ENCODE assay signal across 14 cellular contexts in genomic region chr9:129695870-129696269, GRCh38. TPM values are rescaled to one million over a fixed set of nuclear protein-coding genes. Genes with fewer than 3 reads are reported as not detected.
DNase-seq lines count a peak whose midpoint lies in the region; ATAC-seq and TF ChIP-seq lines count a peak whose summit lies in the region.
"Had no signal": no experiment of that assay in that cellular context is flagged by ENCODE, and none has a peak within 500 bp of the region (broad histone marks: within the 10 kb centered on the region; RNA-seq: fewer than 3 reads in every experiment).

No MANE protein-coding gene starts in this region.

- peak overlapping the region; percentile 100 for H3K27ac ChIP-seq in SJSA1
- peak overlapping the region; percentile 97 for H3K27ac ChIP-seq in hepatocyte
- peak overlapping the region; percentile 97 to 98 for H3K27ac ChIP-seq in thoracic aorta
- H3K27ac ChIP-seq: Peyer's patch had no signal

- no peak overlapping the region for H3K4me3 ChIP-seq in Caco-2 (ENCODE audit: low read depth, low read length)
- no peak overlapping the region for H3K4me3 ChIP-seq in SJSA1
- H3K4me3 ChIP-seq in hepatocyte: no peak overlapping the region
- H3K4me3 ChIP-seq in thoracic aorta: no peak overlapping the region
- H3K4me3 ChIP-seq: Peyer's patch had no signal

- no peaks in the 10 kb centered on the region for H3K9me2 ChIP-seq in hepatocyte (replicated peaks; ENCODE audit: insufficient read depth)

- POLR2A ChIA-PET in Caco-2 (lab: Charles Lee): no interaction called here

- H3K27me3 ChIP-seq in Caco-2 (replicated peaks; ENCODE audit: control insufficient read depth, insufficient read depth, low read length): peaks cover 2% of the 10 kb centered on the region
- H3K27me3 ChIP-seq in SJSA1 (replicated peaks): no peaks in the 10 kb centered on the region
- H3K27me3 ChIP-seq in hepatocyte: peaks cover 41% of the 10 kb centered on the region
- H3K27me3 ChIP-seq in thoracic aorta (replicated peaks; ENCODE audit: insufficient read depth): no peaks in the 10 kb centered on the region
- H3K27me3 ChIP-seq: Peyer's patch had no signal

- H3K9me3 Mint-ChIP-seq in Caco-2 (ENCODE audit: unreplicated experiment): no peaks in the 10 kb centered on the region

- DNase-seq in Caco-2: no peak
- no peak for DNase-seq in SJSA1 (ENCODE audit: low read depth in 1 of 2, low spot score in 2 of 2)
- DNase-seq in hepatocyte (ENCODE audit: low spot score): no peak
- no peak for DNase-seq in thoracic aorta (ENCODE audit: low spot score)
- DNase-seq in germinal center (ENCODE audit: low spot score): no peak
- DNase-seq: CD8-positive, alpha-beta T cell; Karpas-422; NCI-H1930; NCI-H2171 treated with DMSO at 0.1 percent for 48 hours; NCI-H774; Peyer's patch; Right ventricle myocardium superior had no signal

- H3K36me3 Mint-ChIP-seq in Caco-2 (ENCODE audit: insufficient read depth, unreplicated experiment): no peaks in the 10 kb centered on the region
- H3K36me3 Mint-ChIP-seq: CD8-positive, alpha-beta T cell had no signal

- H2AFZ ChIP-seq in hepatocyte: no peak overlapping the region

- no peaks in the 10 kb centered on the region for H3K36me3 ChIP-seq in Caco-2 (ENCODE audit: control insufficient read depth, insufficient read depth, low read length)
- H3K36me3 ChIP-seq in SJSA1: no peaks in the 10 kb centered on the region
- H3K36me3 ChIP-seq in hepatocyte (replicated peaks; ENCODE audit: insufficient read depth, low read depth): no peaks in the 10 kb centered on the region
- H3K36me3 ChIP-seq in thoracic aorta: no peaks in the 10 kb centered on the region
- H3K36me3 ChIP-seq: Peyer's patch had no signal

- H3K27ac Mint-ChIP-seq in Caco-2 (ENCODE audit: unreplicated experiment): no peak overlapping the region
- H3K27ac Mint-ChIP-seq: CD8-positive, alpha-beta T cell had no signal

- H3K4me1 ChIP-seq in Caco-2: no peaks in the 10 kb centered on the region
- H3K4me1 ChIP-seq in SJSA1 (replicated peaks): peaks cover 57% of the 10 kb centered on the region
- peaks cover 38% of the 10 kb centered on the region for H3K4me1 ChIP-seq in hepatocyte (ENCODE audit: insufficient read depth)
- H3K4me1 ChIP-seq in thoracic aorta (ENCODE audit: control insufficient read depth in 1 of 2, low read depth in 2 of 2): peaks cover 28 to 61% of the 10 kb centered on the region in 2 donors

- peaks cover 5% of the 10 kb centered on the region for H3K4me1 Mint-ChIP-seq in Caco-2 (ENCODE audit: low read depth, unreplicated experiment)

- intact Hi-C loops in Caco-2 (cut with micrococcal nuclease; ENCODE audit: unreplicated experiment): no loop called here

- CTCF ChIA-PET in Caco-2 (lab: Charles Lee): no interaction called here

- no peaks in the 10 kb centered on the region for H3K9me3 ChIP-seq in Caco-2
- 0 out of 2 replicates have a peak, but pooled peaks cover 2% of the 10 kb centered on the region for H3K9me3 ChIP-seq in SJSA1 (replicated peaks)
- H3K9me3 ChIP-seq in hepatocyte (ENCODE audit: low read depth): no peaks in the 10 kb centered on the region
- H3K9me3 ChIP-seq in thoracic aorta: no peaks in the 10 kb centered on the region
- H3K9me3 ChIP-seq: Peyer's patch had no signal

- 47% methylated on average over 3 of the region's 3 CpGs for WGBS in hepatocyte (ENCODE audit: low lambda C conversion rate, missing lambda C conversion rate)

- ATAC-seq in thoracic aorta (ENCODE audit: insufficient number of reproducible peaks, low FRiP score, low read depth) (no peak), HG03354 (IDR thresholded peaks at IDR 0.05; ENCODE audit: poor library complexity, severe bottlenecking, unreplicated experiment) (no peak), HG02571 (IDR thresholded peaks at IDR 0.05; ENCODE audit: unreplicated experiment) (no peak)
- ATAC-seq: CD8-positive, alpha-beta T cell had no signal

- H3K79me2 ChIP-seq in hepatocyte: peaks cover 13% of the 10 kb centered on the region

- H3K4me3 Mint-ChIP-seq in Caco-2 (ENCODE audit: unreplicated experiment): peak overlapping the region; percentile 27
- H3K4me3 Mint-ChIP-seq: CD8-positive, alpha-beta T cell had no signal

- BruUV-seq in Caco-2 (replicated peaks; lab: Mats Ljungman, UMichigan): no TSS peak

- no peaks in the 10 kb centered on the region for H4K20me1 ChIP-seq in hepatocyte (ENCODE audit: insufficient read depth, poor library complexity, severe bottlenecking)

- H3K4me2 ChIP-seq in hepatocyte: no peak overlapping the region

- peaks cover 7% of the 10 kb centered on the region for H3K27me3 Mint-ChIP-seq in Caco-2 (ENCODE audit: insufficient read depth, unreplicated experiment)

- TF ChIP-seq CTCF in Caco-2 (IDR thresholded peaks at IDR 0.05; ENCODE audit: insufficient read depth in 1 of 2, low read depth in 1 of 2, low read length in 1 of 2, severe bottlenecking in 1 of 2, unreplicated experiment in 1 of 2): no peak
- no peak for TF ChIP-seq CTCF in hepatocyte (IDR thresholded peaks at IDR 0.05; ENCODE audit: poor library complexity)
- TF ChIP-seq CTCF in thoracic aorta (IDR thresholded peaks at IDR 0.05): no peak

RNA-seq across cellular contexts. Expression of gene PRRX2, which starts 30.4 kb away (rescaled TPM):
- total RNA-seq in Caco-2 (2022): not detected in 2 replicates
- total RNA-seq in SJSA1 (2014; rRNA removed; shearing (Covaris generic)): 9.8 and 14.0 TPM in 2 replicates
- total RNA-seq in hepatocyte: 5.7 and 9.7 TPM in 2 replicates
- 14.0 and 23.0 TPM in 2 replicates for polyA plus RNA-seq in hepatocyte
- 10 to 100 TPM; 42.0 to 66.1 TPM for total RNA-seq in thoracic aorta
- total RNA-seq: CD8-positive, alpha-beta T cell had no signal

RNA-seq across cellular contexts. Expression of gene ASB6, which starts 53.9 kb away (rescaled TPM):
- total RNA-seq in Caco-2 (2022) (17.4 and 18.1 TPM in 2 replicates), hepatocyte (10.5 and 14.2 TPM in 2 replicates), thoracic aorta (10 to 100 TPM; 23.0 to 31.0 TPM)
- total RNA-seq in SJSA1 (2014; rRNA removed; shearing (Covaris generic)): 14.5 and 14.9 TPM in 2 replicates
- 10.7 and 15.5 TPM in 2 replicates for polyA plus RNA-seq in hepatocyte

RNA-seq across cellular contexts. Expression of gene PTGES, which starts 57.0 kb away (rescaled TPM):
- 4.0 and 5.6 TPM in 2 replicates for total RNA-seq in Caco-2 (2022)
- 2.4 and 5.4 TPM in 2 replicates for total RNA-seq in SJSA1 (2014; rRNA removed; shearing (Covaris generic))
- total RNA-seq in hepatocyte: 17.1 and 26.4 TPM in 2 replicates
- 94.9 and 103 TPM in 2 replicates for polyA plus RNA-seq in hepatocyte
- 1 to 10 TPM; 1.7 to 2.2 TPM for total RNA-seq in thoracic aorta
